9 cellular contexts compared by ENCODE assay signal in the genomic region with DNA sequence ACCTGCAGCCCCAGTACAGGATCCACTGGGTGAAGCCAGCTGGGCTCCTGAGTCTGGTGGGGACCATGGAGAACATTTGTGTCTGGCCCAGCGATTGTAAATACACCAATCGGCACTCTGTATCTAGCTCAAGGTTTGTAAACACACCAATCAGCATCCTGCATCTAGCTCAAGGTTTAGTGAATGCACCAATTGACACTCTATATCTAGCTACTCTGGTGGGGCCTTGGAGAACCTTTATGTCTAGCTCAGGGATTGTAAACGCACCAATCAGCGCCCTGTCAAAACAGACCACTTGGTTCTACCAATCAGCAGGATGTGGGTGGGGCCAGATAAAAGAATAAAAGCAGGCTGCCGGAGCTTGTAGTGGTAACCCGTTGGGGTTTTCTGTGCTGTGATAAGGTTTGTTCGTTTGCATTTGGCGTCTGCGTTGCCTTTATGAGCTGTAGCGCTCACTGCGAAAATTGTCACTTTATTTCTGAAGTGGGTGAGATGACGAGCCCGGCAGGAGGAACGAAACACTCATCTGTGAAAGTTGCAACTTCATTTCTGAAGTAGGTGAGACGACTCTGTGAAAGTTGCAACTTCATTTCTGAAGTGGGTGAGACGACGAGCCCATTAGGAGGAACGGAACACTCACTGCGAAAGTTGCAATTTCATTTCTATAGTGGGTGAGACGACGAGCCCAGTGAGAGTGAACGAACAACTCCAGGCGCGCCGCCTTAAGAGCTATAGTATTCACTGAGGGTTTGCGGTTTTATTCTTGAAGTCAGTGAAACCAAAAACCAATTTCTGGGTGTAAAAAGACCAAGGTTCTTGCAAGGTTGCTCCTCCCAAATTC. TPM values are rescaled to one million over a fixed set of nuclear protein-coding genes. Genes with fewer than 3 reads are reported as not detected.
DNase-seq lines count a peak whose midpoint lies in the region; ATAC-seq and TF ChIP-seq lines count a peak whose summit lies in the region.
"Had no signal": no experiment of that assay in that cellular context is flagged by ENCODE, and none has a peak within 500 bp of the region (broad histone marks: within the 10 kb centered on the region; RNA-seq: fewer than 3 reads in every experiment).

No MANE protein-coding gene starts in this region.

- H3K4me1 ChIP-seq in esophagus muscularis mucosa = peaks cover 6 to 30% (median 11%) of the 10 kb centered on the region in 4 donors

- DNase-seq in activated CD4-positive, alpha-beta T cell treated with anti-CD3 and anti-CD28 coated beads for 1 hour = peak; percentile 61
- DNase-seq in esophagus muscularis mucosa (ENCODE audit: extremely low spot score) = peak; percentile 74
- peak; percentile 44 for DNase-seq in stimulated activated CD8-positive, alpha-beta memory T cell treated with anti-CD3 and anti-CD28 coated beads, Interleukin-7, amount 100 ng/mL, for 24 hours (ENCODE audit: low read depth)
- DNase-seq in NCI-H526 treated with DMSO at 0.1 percent for 48 hours (lab: John Stamatoyannopoulos, UW) = no peak
- no peak for DNase-seq in HCEC 1CT
- DNase-seq in NCI-H2171 treated with DMSO at 0.1 percent for 48 hours (lab: John Stamatoyannopoulos, UW) = no peak

- no peak overlapping the region for H3K4me3 ChIP-seq in esophagus muscularis mucosa

- H3K9me3 ChIP-seq in esophagus muscularis mucosa = no peaks in the 10 kb centered on the region

- no peaks in the 10 kb centered on the region for H3K36me3 ChIP-seq in esophagus muscularis mucosa

- intact Hi-C loops in esophagus muscularis mucosa (cut with DNase I) = no loop called here

- TF ChIP-seq CTCF in esophagus muscularis mucosa (IDR thresholded peaks at IDR 0.05) = no peak

- no peak for TF ChIP-seq EP300 in esophagus muscularis mucosa (IDR thresholded peaks at IDR 0.05)

- TF ChIP-seq POLR2A in esophagus muscularis mucosa (IDR thresholded peaks at IDR 0.05; ENCODE audit: low read depth) = no peak

- 87% methylated on average over 25 of the region's 26 CpGs for WGBS in esophagus muscularis mucosa

- ATAC-seq in GM19328 (IDR thresholded peaks at IDR 0.05; ENCODE audit: unreplicated experiment) (peak; percentile 62), HG03108 (IDR thresholded peaks at IDR 0.05; ENCODE audit: unreplicated experiment) (peak; percentile 95)

- H3K27me3 ChIP-seq in esophagus muscularis mucosa = no peaks in the 10 kb centered on the region

- no peak overlapping the region for H3K27ac ChIP-seq in esophagus muscularis mucosa (replicated peaks in 1 of 4)

RNA-seq across cellular contexts. Expression of gene SERPINB6, which starts 31.1 kb away (rescaled TPM):
- 100 to 1,000 TPM; 114 to 125 (median 124) TPM for total RNA-seq in esophagus muscularis mucosa

RNA-seq across cellular contexts. Expression of gene SERPINB9, which starts 37.1 kb away (rescaled TPM):
- total RNA-seq in esophagus muscularis mucosa = 10 to 100 TPM in 1 of 4 donors, 1 to 10 TPM in 3; 5.4 to 17.7 (median 6.2) TPM
- total RNA-seq: SK-MEL-5 had no signal

RNA-seq across cellular contexts. Expression of gene NQO2, which starts 59.5 kb away (rescaled TPM):
- total RNA-seq in esophagus muscularis mucosa = 10 to 100 TPM; 22.9 to 31.3 (median 27.2) TPM

Comparison
In these comparisons a context has a peak if more than half of its experiments do, and no peak if none do; other contexts are left out.
1. DNase-seq: peak in activated CD4-positive, alpha-beta T cell treated with anti-CD3 and anti-CD28 coated beads for 1 hour (single experiment), esophagus muscularis mucosa (single experiment) and stimulated activated CD8-positive, alpha-beta memory T cell treated with anti-CD3 and anti-CD28 coated beads, Interleukin-7, amount 100 ng/mL, for 24 hours (single experiment); none in NCI-H526 treated with DMSO at 0.1 percent for 48 hours (single experiment), HCEC 1CT (single experiment) and NCI-H2171 treated with DMSO at 0.1 percent for 48 hours (single experiment).